8 cellular contexts compared by ENCODE assay signal in the genomic region with DNA sequence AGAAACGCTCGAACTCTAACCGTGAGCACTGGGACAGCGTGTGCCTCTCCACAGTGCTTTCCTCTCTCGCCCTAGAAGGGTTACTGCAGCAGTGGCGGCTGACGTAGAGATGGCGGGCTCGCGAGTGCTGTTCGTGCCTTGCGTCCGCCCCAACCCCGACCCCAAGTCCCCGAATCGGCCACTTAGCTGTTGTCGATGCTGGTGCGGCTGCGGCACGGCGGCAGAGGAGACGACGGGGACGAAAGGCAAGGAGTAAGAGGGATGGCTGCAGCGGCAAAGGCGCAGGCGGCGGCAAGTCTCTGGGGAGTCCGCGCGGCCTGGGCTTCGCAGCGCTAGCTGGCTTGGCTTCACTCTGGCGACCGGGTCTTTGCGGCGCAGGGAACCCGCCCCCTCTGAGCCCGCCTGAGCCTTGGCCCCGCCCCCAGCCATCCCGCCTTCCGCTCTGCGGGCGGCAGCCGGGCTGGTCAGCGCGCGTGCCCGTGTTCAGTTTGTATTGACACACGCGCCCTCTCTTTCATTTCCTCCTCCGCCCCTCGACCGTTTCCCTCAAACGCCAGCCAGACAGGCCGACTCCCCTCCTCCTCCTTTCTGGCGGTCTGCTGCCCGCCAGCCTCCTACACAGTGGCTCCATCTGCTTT. TPM values are rescaled to one million over a fixed set of nuclear protein-coding genes. Genes with fewer than 3 reads are reported as not detected.
DNase-seq lines count a peak whose midpoint lies in the region; ATAC-seq and TF ChIP-seq lines count a peak whose summit lies in the region.

A gene (minus strand): TSS at position 354 of the 638 bp plus-strand sequence. CDS start 513 bp downstream, outside the sequence.

- H3K4me1 Mint-ChIP-seq in immature natural killer cell, result peaks cover 18 to 19% of the 10 kb centered on the region in 2 donors

- H3K4me3 Mint-ChIP-seq in immature natural killer cell, result peak within 1 kb of the TSS; percentile 86 to 96 (median 92)

- peaks cover 0 to 4% (median 0%) of the 10 kb centered on the region in 3 donors for H3K27me3 Mint-ChIP-seq in immature natural killer cell (ENCODE audit: low read depth in 3 of 3)

- H3K36me3 ChIP-seq in ACC112 (ENCODE audit: insufficient read depth, low read length), result no peaks in the 10 kb centered on the region
- no peaks in the 10 kb centered on the region for H3K36me3 ChIP-seq in WERI-Rb-1

- H2AFZ ChIP-seq in ACC112 (ENCODE audit: low read length, unreplicated experiment), result peak within 1 kb of the TSS; percentile 84

- ATAC-seq in GM18861 (IDR thresholded peaks at IDR 0.05; ENCODE audit: unreplicated experiment) (peak; percentile 81), HG03095 (IDR thresholded peaks at IDR 0.05; ENCODE audit: unreplicated experiment) (peak; percentile 93)

- peaks cover 18% of the 10 kb centered on the region for H3K79me2 ChIP-seq in ACC112 (ENCODE audit: control insufficient read depth, insufficient read depth, low read length, unreplicated experiment)

- no peaks in the 10 kb centered on the region for H3K27me3 ChIP-seq in ACC112 (ENCODE audit: insufficient read depth, low read length)
- no peaks in the 10 kb centered on the region for H3K27me3 ChIP-seq in WERI-Rb-1 (ENCODE audit: insufficient read depth, low read depth, severe bottlenecking)

- H3K27ac ChIP-seq in ACC112 (ENCODE audit: low read depth, low read length) (peak within 1 kb of the TSS; percentile 46), WERI-Rb-1 (peak within 1 kb of the TSS; percentile 90), caudate nucleus (ENCODE audit: low read depth, low read length) (peak within 1 kb of the TSS; percentile 86)

- DNase-seq in NCI-H2171 treated with DMSO at 0.1 percent for 48 hours (lab: John Stamatoyannopoulos, UW) (peak; percentile 92), WERI-Rb-1 (peak; percentile 91), caudate nucleus (lab: John Stamatoyannopoulos, UW) (peak in 59 of 61 donors; percentile 11 to 83 (median 66)), immature natural killer cell (peak; percentile 77 to 81 (median 80)), smooth muscle cell of the brain vasculature (ENCODE audit: low read depth, low spot score) (peak; percentile 54)

- H3K4me3 ChIP-seq in ACC112 (ENCODE audit: low read depth, low read length) (peak within 1 kb of the TSS; percentile 91), WERI-Rb-1 (ENCODE audit: low read depth, low read length) (peak within 1 kb of the TSS; percentile 56)

- H3K9me3 Mint-ChIP-seq in immature natural killer cell, result no peaks in the 10 kb centered on the region

- peaks cover 6% of the 10 kb centered on the region for H3K4me1 ChIP-seq in ACC112 (ENCODE audit: control insufficient read depth, insufficient read depth, low read length, unreplicated experiment)

- H3K36me3 Mint-ChIP-seq in immature natural killer cell, result no peaks in the 10 kb centered on the region

- TF ChIP-seq CTCF in WERI-Rb-1 (IDR thresholded peaks at IDR 0.05; ENCODE audit: low read depth, low read length), result no peak

- H3K9me3 ChIP-seq in WERI-Rb-1 (ENCODE audit: severe bottlenecking), result no peaks in the 10 kb centered on the region

- H3K27ac Mint-ChIP-seq in immature natural killer cell, result peak within 1 kb of the TSS; percentile 71 to 94 (median 88)

RNA-seq across cellular contexts. Expression of the gene that starts here (rescaled TPM):
- polyA plus RNA-seq in immature natural killer cell, result 1 to 10 TPM; 2.9 to 3.8 (median 3.3) TPM

Comparison
In these comparisons a context has a peak if more than half of its experiments do, and no peak if none do; other contexts are left out.
1. Peak in every context shown above with its lines: DNase-seq, ATAC-seq, H3K4me3 ChIP-seq and H3K27ac ChIP-seq.